In the genomic region with DNA sequence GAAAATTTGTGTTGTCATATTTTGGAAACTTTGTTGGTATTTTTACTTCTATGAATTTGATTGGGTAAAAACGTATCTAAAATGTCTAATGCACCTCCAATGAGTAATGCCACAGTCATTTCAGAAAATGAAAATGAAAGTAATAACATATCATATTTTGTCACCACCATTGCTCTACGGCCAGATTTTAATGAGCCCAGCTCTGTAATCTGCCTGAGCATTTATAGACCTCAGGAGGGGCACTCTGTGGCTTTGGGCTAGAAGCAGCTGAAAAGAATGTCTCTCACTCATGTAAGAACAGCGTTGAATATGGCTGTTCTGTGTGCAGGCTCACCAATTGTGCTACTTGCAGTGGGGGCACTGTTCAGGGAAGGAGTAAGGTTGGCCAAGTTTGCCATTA, we compare ENCODE assay signal across 10 cellular contexts. TPM values are rescaled to one million over a fixed set of nuclear protein-coding genes. Genes with fewer than 3 reads are reported as not detected.
DNase-seq lines count a peak whose midpoint lies in the region; ATAC-seq and TF ChIP-seq lines count a peak whose summit lies in the region.
"Had no signal": no experiment of that assay in that cellular context is flagged by ENCODE, and none has a peak within 500 bp of the region (broad histone marks: within the 10 kb centered on the region; RNA-seq: fewer than 3 reads in every experiment).

No MANE protein-coding gene starts in this region.

- no peaks in the 10 kb centered on the region for H3K9me3 Mint-ChIP-seq in Caco-2 (ENCODE audit: unreplicated experiment)

- DNase-seq in Ammon's horn (ENCODE audit: low spot score) (peak; percentile 5), HPDE6-E6E7 (ENCODE audit: extremely low spot score) (peak; percentile 36), cardiac fibroblast (ENCODE audit: low read depth in 2 of 2) (peak; percentile 4 to 15), thoracic aorta (ENCODE audit: low spot score) (no peak), Caco-2 (no peak), putamen (ENCODE audit: low spot score) (no peak)
- DNase-seq in stimulated activated CD4-positive, alpha-beta T cell treated with anti-CD3 and anti-CD28 coated beads, Interleukin-2, amount 100 ng/mL, for 48 hours = no peak

- H3K36me3 ChIP-seq in thoracic aorta = no peaks in the 10 kb centered on the region
- H3K36me3 ChIP-seq in Caco-2 (ENCODE audit: control insufficient read depth, insufficient read depth, low read length) = no peaks in the 10 kb centered on the region

- H3K4me3 Mint-ChIP-seq in Caco-2 (ENCODE audit: unreplicated experiment) = no peak overlapping the region

- H3K4me3 ChIP-seq in cardiac fibroblast (replicated peaks in 1 of 2; ENCODE audit: low read depth in 2 of 2, low read length in 2 of 2) (peak overlapping the region in 1 of 2 donors; percentile 29), thoracic aorta (peak overlapping the region; percentile 62), Caco-2 (ENCODE audit: low read depth, low read length) (no peak overlapping the region)

- H3K4me1 Mint-ChIP-seq in Caco-2 (ENCODE audit: low read depth, unreplicated experiment) = no peaks in the 10 kb centered on the region

- BruUV-seq in Caco-2 (replicated peaks; lab: Mats Ljungman, UMichigan) = no TSS peak

- no peaks in the 10 kb centered on the region for H3K27me3 ChIP-seq in thoracic aorta (replicated peaks; ENCODE audit: insufficient read depth)
- no peaks in the 10 kb centered on the region for H3K27me3 ChIP-seq in Caco-2 (replicated peaks; ENCODE audit: control insufficient read depth, insufficient read depth, low read length)

- intact Hi-C loops in Caco-2 (cut with micrococcal nuclease; ENCODE audit: unreplicated experiment) = no loop called here

- H3K4me1 ChIP-seq in thoracic aorta (ENCODE audit: control insufficient read depth in 1 of 2, low read depth in 2 of 2) (peaks cover 0 to 6% of the 10 kb centered on the region in 2 donors), Caco-2 (no peaks in the 10 kb centered on the region)

- no peak overlapping the region for H3K27ac Mint-ChIP-seq in Caco-2 (ENCODE audit: unreplicated experiment)

- no peaks in the 10 kb centered on the region for H3K27me3 Mint-ChIP-seq in Caco-2 (ENCODE audit: insufficient read depth, unreplicated experiment)

- no peaks in the 10 kb centered on the region for H3K36me3 Mint-ChIP-seq in Caco-2 (ENCODE audit: insufficient read depth, unreplicated experiment)

- ATAC-seq in GM19397 (IDR thresholded peaks at IDR 0.05; ENCODE audit: unreplicated experiment) (peak; percentile 81), thoracic aorta (ENCODE audit: insufficient number of reproducible peaks, low FRiP score, low read depth) (no peak)

- POLR2A ChIA-PET in Caco-2 (lab: Charles Lee) = no interaction called here

- CTCF ChIA-PET in Caco-2 (lab: Charles Lee) = no interaction called here

- H3K9me3 ChIP-seq in thoracic aorta = no peaks in the 10 kb centered on the region
- H3K9me3 ChIP-seq in Caco-2 = no peaks in the 10 kb centered on the region

- H3K27ac ChIP-seq in thoracic aorta = no peak overlapping the region
- H3K27ac ChIP-seq: epithelial cell of prostate had no signal

- TF ChIP-seq CTCF in cardiac fibroblast (IDR thresholded peaks at IDR 0.05; ENCODE audit: low read depth, low read length) (no peak), thoracic aorta (IDR thresholded peaks at IDR 0.05) (no peak), Caco-2 (IDR thresholded peaks at IDR 0.05; ENCODE audit: insufficient read depth in 1 of 2, low read depth in 1 of 2, low read length in 1 of 2, severe bottlenecking in 1 of 2, unreplicated experiment in 1 of 2) (no peak)

RNA-seq across cellular contexts. Expression of a gene that starts 32.7 kb away (rescaled TPM):
- total RNA-seq in thoracic aorta (under 1 TPM in 1 of 2 donors, not detected in 1; 0.14 TPM), Caco-2 (2022) (0.09 TPM in 1 of 2 replicates, not detected in the other)
- total RNA-seq: H1 had no signal

Comparison
In these comparisons a context has a peak if more than half of its experiments do, and no peak if none do; other contexts are left out.
1. DNase-seq: peak in Ammon's horn (single experiment), HPDE6-E6E7 (single experiment) and cardiac fibroblast (2 of 2); none in thoracic aorta (single experiment), Caco-2 (0 of 2), stimulated activated CD4-positive, alpha-beta T cell treated with anti-CD3 and anti-CD28 coated beads, Interleukin-2, amount 100 ng/mL, for 48 hours (0 of 2) and putamen (single experiment).